Comparison of ENCODE assay signal across 9 cellular contexts in genomic region chr16:83952587-83952939, GRCh38. TPM values are rescaled to one million over a fixed set of nuclear protein-coding genes. Genes with fewer than 3 reads are reported as not detected.
DNase-seq lines count a peak whose midpoint lies in the region; ATAC-seq and TF ChIP-seq lines count a peak whose summit lies in the region.
"Had no signal": no experiment of that assay in that cellular context is flagged by ENCODE, and none has a peak within 500 bp of the region (broad histone marks: within the 10 kb centered on the region; RNA-seq: fewer than 3 reads in every experiment).

No MANE protein-coding gene starts in this region.

- BruUV-seq in Caco-2 (replicated peaks; lab: Mats Ljungman, UMichigan), result TSS peak; percentile 62

- H3K4me3 Mint-ChIP-seq in Caco-2 (ENCODE audit: unreplicated experiment), result peak overlapping the region; percentile 94
- no peak overlapping the region for H3K4me3 Mint-ChIP-seq in neural progenitor cell

- no peaks in the 10 kb centered on the region for H4K20me1 ChIP-seq in OCI-LY1 (ENCODE audit: insufficient read depth, low read length)
- H4K20me1 ChIP-seq in neural progenitor cell (ENCODE audit: low read depth), result no peaks in the 10 kb centered on the region

- TF ChIP-seq CTCF in Caco-2 (IDR thresholded peaks at IDR 0.05; ENCODE audit: insufficient read depth in 1 of 2, low read depth in 1 of 2, low read length in 1 of 2, severe bottlenecking in 1 of 2, unreplicated experiment in 1 of 2) (no peak), OCI-LY1 (IDR thresholded peaks at IDR 0.05; ENCODE audit: low read length) (no peak), epithelial cell of proximal tubule (conservative IDR thresholded peaks at IDR 0.05; ENCODE audit: low read depth, low read length) (no peak), neural progenitor cell (IDR thresholded peaks at IDR 0.05) (no peak)

- ATAC-seq in HG02571 (IDR thresholded peaks at IDR 0.05; ENCODE audit: unreplicated experiment), result no peak
- ATAC-seq in HG03571 (IDR thresholded peaks at IDR 0.05; ENCODE audit: unreplicated experiment), result no peak

- CTCF ChIA-PET in Caco-2 (lab: Charles Lee), result no interaction called here

- H3F3A ChIP-seq in OCI-LY1 (ENCODE audit: insufficient read depth, low read length) (no peaks in the 10 kb centered on the region), neural progenitor cell (ENCODE audit: low read depth) (peaks cover 11% of the 10 kb centered on the region)

- H2AFZ ChIP-seq in OCI-LY1 (ENCODE audit: low read length), result no peak overlapping the region
- H2AFZ ChIP-seq in neural progenitor cell (replicated peaks), result no peak overlapping the region

- H3K9me3 Mint-ChIP-seq in Caco-2 (ENCODE audit: unreplicated experiment) (no peaks in the 10 kb centered on the region), neural progenitor cell (peaks cover 7% of the 10 kb centered on the region)
- H3K9me3 Mint-ChIP-seq: memory B cell had no signal

- POLR2A ChIA-PET in Caco-2 (lab: Charles Lee), result interaction anchor here (2.9 kb wide), 1 partner anchor 24 kb away, joined by 31 read pairs; no protein-coding TSS in a partner anchor

- no peak overlapping the region for H3K27ac ChIP-seq in OCI-LY1 (ENCODE audit: low read depth, low read length, poor library complexity, severe bottlenecking)
- H3K27ac ChIP-seq in rectal smooth muscle tissue (ENCODE audit: low read depth, low read length), result peak overlapping the region; percentile 33
- H3K27ac ChIP-seq in neural progenitor cell, result no peak overlapping the region

- H3K27me3 Mint-ChIP-seq in Caco-2 (ENCODE audit: insufficient read depth, unreplicated experiment) (no peaks in the 10 kb centered on the region), neural progenitor cell (ENCODE audit: insufficient read depth, low read depth) (peaks cover 6% of the 10 kb centered on the region)

- peak overlapping the region; percentile 68 for H3K4me3 ChIP-seq in Caco-2 (ENCODE audit: low read depth, low read length)
- no peak overlapping the region for H3K4me3 ChIP-seq in OCI-LY1 (ENCODE audit: low read depth, low read length, poor library complexity, severe bottlenecking)
- H3K4me3 ChIP-seq in epithelial cell of proximal tubule (ENCODE audit: low read depth, low read length), result peak overlapping the region; percentile 91
- peak overlapping the region; percentile 85 for H3K4me3 ChIP-seq in rectal smooth muscle tissue (ENCODE audit: low read length)
- H3K4me3 ChIP-seq in neural progenitor cell, result no peak overlapping the region

- H3K27ac Mint-ChIP-seq in Caco-2 (ENCODE audit: unreplicated experiment) (peak overlapping the region; percentile 94), neural progenitor cell (no peak overlapping the region)
- H3K27ac Mint-ChIP-seq: memory B cell had no signal

- DNase-seq in Caco-2 (no peak), epithelial cell of proximal tubule (ENCODE audit: low read depth) (peak; percentile 23), neural progenitor cell (ENCODE audit: low spot score) (no peak), NCI-H446 treated with DMSO at 0.1 percent for 48 hours (lab: John Stamatoyannopoulos, UW) (no peak)

- H3K27me3 ChIP-seq in Caco-2 (replicated peaks; ENCODE audit: control insufficient read depth, insufficient read depth, low read length) (no peaks in the 10 kb centered on the region), OCI-LY1 (ENCODE audit: insufficient read depth, low read length) (no peaks in the 10 kb centered on the region), rectal smooth muscle tissue (ENCODE audit: control insufficient read depth, insufficient read depth, low read length) (no peaks in the 10 kb centered on the region), neural progenitor cell (peaks cover 20% of the 10 kb centered on the region)

- intact Hi-C loops in Caco-2 (cut with micrococcal nuclease; ENCODE audit: unreplicated experiment), result no loop called here

- H3K4me2 ChIP-seq in OCI-LY1 (ENCODE audit: low read length) (peak overlapping the region; percentile 44; the same call in 1 of the 2 replicates), neural progenitor cell (no peak overlapping the region)

- H3K9ac ChIP-seq in OCI-LY1 (ENCODE audit: low read length) (no peak overlapping the region), rectal smooth muscle tissue (ENCODE audit: low read length) (no peak overlapping the region), neural progenitor cell (no peak overlapping the region)

- H3K9me3 ChIP-seq in Caco-2 (no peaks in the 10 kb centered on the region), OCI-LY1 (ENCODE audit: low read length) (no peaks in the 10 kb centered on the region), neural progenitor cell (ENCODE audit: low read depth) (no peaks in the 10 kb centered on the region)

- H3K4me1 Mint-ChIP-seq in Caco-2 (ENCODE audit: low read depth, unreplicated experiment) (peaks cover 12% of the 10 kb centered on the region), neural progenitor cell (peaks cover 13% of the 10 kb centered on the region)

- H3K36me3 Mint-ChIP-seq in Caco-2 (ENCODE audit: insufficient read depth, unreplicated experiment) (peaks cover 19% of the 10 kb centered on the region), neural progenitor cell (no peaks in the 10 kb centered on the region)
- H3K36me3 Mint-ChIP-seq: memory B cell had no signal

- H3K9me2 ChIP-seq in OCI-LY1 (ENCODE audit: low read depth, low read length), result no peaks in the 10 kb centered on the region

- H3K36me3 ChIP-seq in Caco-2 (ENCODE audit: control insufficient read depth, insufficient read depth, low read length) (no peaks in the 10 kb centered on the region), OCI-LY1 (ENCODE audit: insufficient read depth, low read length) (no peaks in the 10 kb centered on the region), rectal smooth muscle tissue (ENCODE audit: control insufficient read depth, insufficient read depth, low read length) (no peaks in the 10 kb centered on the region), neural progenitor cell (no peaks in the 10 kb centered on the region)

- H3K79me2 ChIP-seq in OCI-LY1 (ENCODE audit: insufficient read depth, low read length) (no peaks in the 10 kb centered on the region), neural progenitor cell (ENCODE audit: low read depth) (no peaks in the 10 kb centered on the region)

- peaks cover 22% of the 10 kb centered on the region for H3K4me1 ChIP-seq in Caco-2
- H3K4me1 ChIP-seq in OCI-LY1 (ENCODE audit: insufficient read depth, low read length, severe bottlenecking), result peaks cover 3% of the 10 kb centered on the region
- H3K4me1 ChIP-seq in rectal smooth muscle tissue (ENCODE audit: control insufficient read depth, insufficient read depth, low read length), result peaks cover 11% of the 10 kb centered on the region
- peaks cover 10% of the 10 kb centered on the region for H3K4me1 ChIP-seq in neural progenitor cell

RNA-seq across cellular contexts. Expression of gene OSGIN1, which starts 0.5 kb away (rescaled TPM):
- total RNA-seq in Caco-2 (2022), result 18.6 and 21.8 TPM in 2 replicates
- total RNA-seq in epithelial cell of proximal tubule, result 3.7 and 6.1 TPM in 2 replicates
- total RNA-seq in neural progenitor cell (ENCODE audit: low replicate concordance), result 0.77 TPM in 1 of 2 replicates, not detected in the other

RNA-seq across cellular contexts. Expression of gene NECAB2, which starts 15.5 kb away (rescaled TPM):
- total RNA-seq in Caco-2 (2022), result 0.68 and 0.79 TPM in 2 replicates
- 0.36 TPM in 1 of 2 replicates, not detected in the other for total RNA-seq in epithelial cell of proximal tubule
- 12.6 and 18.9 TPM in 2 replicates for total RNA-seq in neural progenitor cell (ENCODE audit: low replicate concordance)

RNA-seq across cellular contexts. Expression of gene MLYCD, which starts 53.6 kb away (rescaled TPM):
- 8.7 and 9.0 TPM in 2 replicates for total RNA-seq in Caco-2 (2022)
- total RNA-seq in epithelial cell of proximal tubule, result 2.9 TPM in 2 replicates
- total RNA-seq in neural progenitor cell (ENCODE audit: low replicate concordance), result 2.5 and 3.3 TPM in 2 replicates

Comparison
In these comparisons a context has a peak if more than half of its experiments do, and no peak if none do; other contexts are left out.
1. H3K4me3 ChIP-seq: peak in Caco-2 (single experiment), epithelial cell of proximal tubule (single experiment) and rectal smooth muscle tissue (single experiment); none in OCI-LY1 (single experiment) and neural progenitor cell (single experiment).